13 cellular contexts compared by ENCODE assay signal in genomic region chr17:15716601-15717563, GRCh38. TPM values are rescaled to one million over a fixed set of nuclear protein-coding genes. Genes with fewer than 3 reads are reported as not detected.
"Had no signal": no experiment of that assay in that cellular context is flagged by ENCODE, and none has a peak within 500 bp of the region (broad histone marks: within the 10 kb centered on the region; RNA-seq: fewer than 3 reads in every experiment).

No MANE protein-coding gene starts in this region.

RNA-seq across cellular contexts. Expression of gene TBC1D26, which starts 15.2 kb away (rescaled TPM):
- total RNA-seq: colonic mucosa, dermis blood vessel endothelial cell, esophagus mucosa, glomerular endothelial cell, heart right ventricle, kidney, left cardiac atrium, left ventricle myocardium inferior, lower lobe of right lung, osteoblast, pulmonary artery endothelial cell, upper lobe of right lung had no signal
- polyA plus RNA-seq: immature natural killer cell had no signal
